ENCODE assay signal across 13 cellular contexts in genomic region chr22:49106136-49106930, GRCh38.
"Had no signal": no experiment of that assay in that cellular context is flagged by ENCODE, and none has a peak within 500 bp of the region (broad histone marks: within the 10 kb centered on the region; RNA-seq: fewer than 3 reads in every experiment).

No MANE protein-coding gene starts in this region.

- ATAC-seq: naive thymus-derived CD4-positive, alpha-beta T cell; stimulated activated memory B cell treated with anti-CD40 and anti-IgM and Interleukin-4, amounts not matched to agents 10 μg/mL and 1 μg/mL and 100 μg/mL, for 72 hours had no signal

- DNase-seq: activated CD4-positive, alpha-beta T cell treated with anti-CD3 and anti-CD28 coated beads, Interleukin-2, amount 50 U/mL, for 48 hours; activated naive CD8-positive, alpha-beta T cell treated with anti-CD3 and anti-CD28 coated beads, Interleukin-2, amount 10 ng/mL, durations not matched to agents 7 days and 5 days; anterior cingulate cortex; central memory CD4-positive, alpha-beta T cell; colonic mucosa; naive thymus-derived CD4-positive, alpha-beta T cell; spleen; stimulated activated CD4-positive, alpha-beta T cell treated with anti-CD3 and anti-CD28 coated beads, Interleukin-4, amount 100 ng/mL, for 4 hours; testis; WERI-Rb-1 had no signal

- H3K27ac Mint-ChIP-seq: activated naive CD8-positive, alpha-beta T cell treated with anti-CD3 and anti-CD28 coated beads, Interleukin-2, amount 10 ng/mL, durations not matched to agents 7 days and 5 days; memory B cell; naive thymus-derived CD4-positive, alpha-beta T cell; stimulated activated memory B cell treated with anti-CD40 and anti-IgM and Interleukin-4, amounts not matched to agents 10 μg/mL and 1 μg/mL and 100 μg/mL, for 72 hours had no signal

- H3K4me1 Mint-ChIP-seq: activated naive CD8-positive, alpha-beta T cell treated with anti-CD3 and anti-CD28 coated beads, Interleukin-2, amount 10 ng/mL, durations not matched to agents 7 days and 5 days; memory B cell; naive thymus-derived CD4-positive, alpha-beta T cell; stimulated activated memory B cell treated with anti-CD40 and anti-IgM and Interleukin-4, amounts not matched to agents 10 μg/mL and 1 μg/mL and 100 μg/mL, for 72 hours had no signal

- H3K36me3 Mint-ChIP-seq: activated naive CD8-positive, alpha-beta T cell treated with anti-CD3 and anti-CD28 coated beads, Interleukin-2, amount 10 ng/mL, durations not matched to agents 7 days and 5 days; brain; memory B cell; naive thymus-derived CD4-positive, alpha-beta T cell; stimulated activated memory B cell treated with anti-CD40 and anti-IgM and Interleukin-4, amounts not matched to agents 10 μg/mL and 1 μg/mL and 100 μg/mL, for 72 hours had no signal

- H3K4me3 Mint-ChIP-seq: activated naive CD8-positive, alpha-beta T cell treated with anti-CD3 and anti-CD28 coated beads, Interleukin-2, amount 10 ng/mL, durations not matched to agents 7 days and 5 days; brain; memory B cell; naive thymus-derived CD4-positive, alpha-beta T cell; stimulated activated memory B cell treated with anti-CD40 and anti-IgM and Interleukin-4, amounts not matched to agents 10 μg/mL and 1 μg/mL and 100 μg/mL, for 72 hours had no signal

- H3K9me3 Mint-ChIP-seq: activated naive CD8-positive, alpha-beta T cell treated with anti-CD3 and anti-CD28 coated beads, Interleukin-2, amount 10 ng/mL, durations not matched to agents 7 days and 5 days; stimulated activated memory B cell treated with anti-CD40 and anti-IgM and Interleukin-4, amounts not matched to agents 10 μg/mL and 1 μg/mL and 100 μg/mL, for 72 hours had no signal
